In the genomic region with DNA sequence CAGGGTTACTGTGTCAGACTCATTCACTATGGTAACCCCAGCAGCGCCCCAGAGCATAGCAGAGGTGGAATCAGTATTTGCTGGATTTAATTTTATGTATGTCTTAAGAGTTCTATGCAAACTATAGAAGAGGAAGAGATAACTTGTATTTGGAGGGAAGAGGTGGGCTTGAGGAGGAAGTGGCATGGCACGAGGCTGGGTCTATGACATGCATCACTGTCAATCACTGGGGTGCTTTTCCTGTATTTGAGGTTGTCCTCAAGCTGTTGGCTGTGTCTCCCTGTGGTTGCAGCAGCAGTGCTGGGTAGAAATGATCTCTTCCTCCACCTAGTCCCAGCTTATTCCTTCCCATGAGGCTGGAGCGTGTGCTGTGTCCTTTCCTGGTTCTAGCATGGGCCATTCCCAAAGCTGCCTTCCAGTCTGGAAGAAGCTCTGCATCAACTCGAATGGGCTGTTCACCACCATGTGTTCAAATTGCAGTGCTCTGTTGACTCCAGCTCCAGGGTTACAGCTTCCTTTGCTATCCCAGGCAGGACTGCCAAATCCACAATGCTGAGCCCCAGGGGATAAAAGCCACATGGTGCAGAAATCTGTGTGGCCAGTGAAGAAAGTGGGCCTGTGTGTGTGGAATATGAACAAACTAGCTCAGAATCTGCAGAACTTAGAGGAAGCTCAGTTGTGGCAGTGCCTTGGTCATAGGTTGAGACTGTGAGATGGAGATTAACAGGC, we compare ENCODE assay signal across 18 cellular contexts.
DNase-seq lines count a peak whose midpoint lies in the region; ATAC-seq, FAIRE-seq and TF ChIP-seq lines count a peak whose summit lies in the region.
"Had no signal": no experiment of that assay in that cellular context is flagged by ENCODE, and none has a peak within 500 bp of the region (broad histone marks: within the 10 kb centered on the region; RNA-seq: fewer than 3 reads in every experiment).

No MANE protein-coding gene starts in this region.

- SMC1A ChIA-PET in GM12878 (lab: Charles Lee; ENCODE audit: uncharacterized antibody, unreplicated experiment) = no interaction called here

- TF ChIP-seq POLR2A in GM12878 (IDR thresholded peaks at IDR 0.05; ENCODE audit: low read depth, low read length) (no peak), GM12891 (IDR thresholded peaks at IDR 0.05; ENCODE audit: low read depth, low read length) (no peak)

- FAIRE-seq in GM12878 (lab: Jason Lieb, UNC) = no peak
- FAIRE-seq in GM12891 (lab: Jason Lieb, UNC) = no peak
- FAIRE-seq: G401.6 had no signal

- H3K27me3 ChIP-seq in Karpas-422 (ENCODE audit: low read length) (no peaks in the 10 kb centered on the region), GM12878 (replicated peaks in 1 of 2; ENCODE audit: control insufficient read depth in 2 of 2, insufficient read depth in 2 of 2, low read length in 1 of 2) (no peaks in the 10 kb centered on the region)

- H3K79me2 ChIP-seq in Karpas-422 (ENCODE audit: low read length) = no peaks in the 10 kb centered on the region
- H3K79me2 ChIP-seq in GM12878 (ENCODE audit: control insufficient read depth, insufficient read depth, low read length) = no peaks in the 10 kb centered on the region

- no peaks in the 10 kb centered on the region for H3K9me2 ChIP-seq in Karpas-422 (replicated peaks; ENCODE audit: insufficient read depth, low read length)
- H3K9me2 ChIP-seq: SK-N-SH had no signal

- no peak for TF ChIP-seq EP300 in GM12878 (IDR thresholded peaks at IDR 0.05; ENCODE audit: borderline replicate concordance in 1 of 2, control insufficient read depth in 1 of 2, low read depth in 2 of 2, low read length in 2 of 2)

- RAD21 ChIA-PET in GM12878 (lab: Charles Lee; ENCODE audit: unreplicated experiment) = interaction anchor here (1.0 to 1.4 kb wide), 2 partner anchors 10 to 304 kb away, joined by 3 to 5 read pairs; no protein-coding TSS in a partner anchor

- H3K9ac ChIP-seq in Karpas-422 (ENCODE audit: low read length) = no peak overlapping the region
- H3K9ac ChIP-seq in GM12878 (ENCODE audit: control insufficient read depth, insufficient read depth, low read length) = no peak overlapping the region
- H3K9ac ChIP-seq: SK-N-SH had no signal

- H3K36me3 ChIP-seq in Karpas-422 (ENCODE audit: insufficient read depth, low read length) (no peaks in the 10 kb centered on the region), GM12878 (ENCODE audit: control insufficient read depth in 2 of 2, insufficient read depth in 2 of 2, low read length in 1 of 2) (no peaks in the 10 kb centered on the region)
- H3K36me3 ChIP-seq: gastrocnemius medialis, left ventricle myocardium inferior had no signal

- WGBS in GM12878 (ENCODE audit: insufficient coverage, insufficient replicate concordance, low lambda C conversion rate, missing lambda C conversion rate) = 28% methylated on average over 4 of the region's 4 CpGs

- H3K27ac ChIP-seq in Karpas-422 (ENCODE audit: low read length) (no peak overlapping the region), GM12878 (ENCODE audit: control insufficient read depth, insufficient read depth) (no peak overlapping the region)
- H3K27ac ChIP-seq: gastrocnemius medialis, left ventricle myocardium inferior, PC-9 had no signal

- in situ Hi-C loops in GM12878 (cut with MboI) = no loop called here

- H3K4me3 ChIP-seq in Karpas-422 (ENCODE audit: low read length) (no peak overlapping the region), GM12878 (no peak overlapping the region)
- H3K4me3 ChIP-seq: gastrocnemius medialis, left ventricle myocardium inferior, PC-9 had no signal

- H4K20me1 ChIP-seq in Karpas-422 (ENCODE audit: insufficient read depth, low read depth, low read length) (no peaks in the 10 kb centered on the region), GM12878 (ENCODE audit: control insufficient read depth, insufficient read depth) (no peaks in the 10 kb centered on the region)

- TF ChIP-seq RAD21 in GM12878 (IDR thresholded peaks at IDR 0.05; ENCODE audit: insufficient read depth, low read depth, low read length) = no peak

- BruUV-seq in GM12878 (replicated peaks; lab: Mats Ljungman, UMichigan) = no TSS peak

- intact Hi-C loops in GM12878 (cut with micrococcal nuclease; ENCODE audit: unreplicated experiment) = no loop called here

- H3K9me3 ChIP-seq in Karpas-422 (ENCODE audit: low read length) = no peaks in the 10 kb centered on the region
- H3K9me3 ChIP-seq in GM12878 (replicated peaks; ENCODE audit: control insufficient read depth, insufficient read depth, low read length) = no peaks in the 10 kb centered on the region; the same call in 2 of the 3 replicates
- H3K9me3 ChIP-seq: gastrocnemius medialis, SK-N-SH had no signal

- no peak for TF ChIP-seq CTCF in GM12878 (IDR thresholded peaks at IDR 0.05 in 2 of 3, conservative IDR thresholded peaks at IDR 0.05 in 1 of 3; ENCODE audit: control insufficient read depth in 2 of 3, extremely low read depth in 1 of 3, insufficient read depth in 1 of 3, low read depth in 3 of 3, low read length in 3 of 3)

- ATAC-seq in GM12878 = no peak
- ATAC-seq: gastrocnemius medialis had no signal

- H3K4me2 ChIP-seq in Karpas-422 (ENCODE audit: low read depth, low read length, poor library complexity, severe bottlenecking) (no peak overlapping the region), GM12878 (ENCODE audit: control insufficient read depth, insufficient read depth) (no peak overlapping the region)
- H3K4me2 ChIP-seq: PC-9, SK-N-SH had no signal

- H2AFZ ChIP-seq in Karpas-422 (ENCODE audit: low read length) (no peak overlapping the region), GM12878 (ENCODE audit: control insufficient read depth, low read depth, low read length) (no peak overlapping the region)
- H2AFZ ChIP-seq: PC-9 had no signal

- POLR2A ChIA-PET in GM12878 (lab: Charles Lee) = no interaction called here

- H3K4me1 ChIP-seq in Karpas-422 (ENCODE audit: low read length) (peaks cover 4% of the 10 kb centered on the region; the same call in 1 of the 2 replicates), GM12878 (ENCODE audit: control insufficient read depth, insufficient read depth, low read length) (no peaks in the 10 kb centered on the region)
- H3K4me1 ChIP-seq: gastrocnemius medialis, left ventricle myocardium inferior had no signal

- DNase-seq in CD1c-positive myeloid dendritic cell (ENCODE audit: extremely low spot score) (peak; percentile 25), Karpas-422 (peak; percentile 49), GM12878 (ENCODE audit: low read depth, low spot score) (no peak), myocyte (ENCODE audit: low read depth) (peak; percentile 4), cortex of kidney (lab: John Stamatoyannopoulos, UW) (no peak), SW480 (ENCODE audit: low spot score) (no peak), GM12891 (ENCODE audit: insufficient read length, low spot score) (no peak)
- DNase-seq: activated gamma-delta T cell; Calu3; gastrocnemius medialis; left ventricle myocardium inferior; naive thymus-derived CD8-positive, alpha-beta T cell; NCI-H1417 treated with DMSO at 0.1 percent for 48 hours; NCI-H2171 treated with DMSO at 0.1 percent for 48 hours; PC-9; SK-N-SH; T1000 had no signal

- CTCF ChIA-PET in GM12878 (lab: Yijun Ruan, JAX) = interaction anchor here (0.8 to 1.1 kb wide), 3 partner anchors 12 to 162 kb away, joined by 3 read pairs; no protein-coding TSS in a partner anchor

TF ChIP-seq in GM12878, 131 proteins besides CTCF, POLR2A, EP300 and RAD21:
- TF ChIP-seq TCF7 (IDR thresholded peaks at IDR 0.05; ENCODE audit: borderline replicate concordance) = no peak
- TF ChIP-seq EZH2 (IDR thresholded peaks at IDR 0.05; ENCODE audit: borderline replicate concordance, control insufficient read depth, low read depth, low read length) = no peak
- TF ChIP-seq NR2F1 (conservative IDR thresholded peaks at IDR 0.05) = no peak
- TF ChIP-seq PKNOX1 (IDR thresholded peaks at IDR 0.05) = 0 out of 2 replicates have a peak, but pooled peaks have one; percentile 24

TF ChIP-seq in GM12891, 5 proteins besides CTCF, POLR2A, EP300 and RAD21:
- TF ChIP-seq SPI1 (IDR thresholded peaks at IDR 0.05; ENCODE audit: low read depth, low read length) (no peak), POLR2AphosphoS5 (IDR thresholded peaks at IDR 0.05; ENCODE audit: low read depth, low read length) (no peak), PAX5 (IDR thresholded peaks at IDR 0.05; ENCODE audit: insufficient read depth, low read length, severe bottlenecking) (no peak), TAF1 (IDR thresholded peaks at IDR 0.05; ENCODE audit: low read depth, low read length) (no peak), POU2F2 (IDR thresholded peaks at IDR 0.05; ENCODE audit: low read depth, low read length) (no peak)

Comparison
In these comparisons a context has a peak if more than half of its experiments do, and no peak if none do; other contexts are left out.
1. DNase-seq: peak in CD1c-positive myeloid dendritic cell (single experiment), Karpas-422 (single experiment) and myocyte (single experiment); none in GM12878 (single experiment), cortex of kidney (single experiment), SW480 (single experiment) and GM12891 (single experiment).